Comparison of ENCODE assay signal across 8 cellular contexts in the genomic region with DNA sequence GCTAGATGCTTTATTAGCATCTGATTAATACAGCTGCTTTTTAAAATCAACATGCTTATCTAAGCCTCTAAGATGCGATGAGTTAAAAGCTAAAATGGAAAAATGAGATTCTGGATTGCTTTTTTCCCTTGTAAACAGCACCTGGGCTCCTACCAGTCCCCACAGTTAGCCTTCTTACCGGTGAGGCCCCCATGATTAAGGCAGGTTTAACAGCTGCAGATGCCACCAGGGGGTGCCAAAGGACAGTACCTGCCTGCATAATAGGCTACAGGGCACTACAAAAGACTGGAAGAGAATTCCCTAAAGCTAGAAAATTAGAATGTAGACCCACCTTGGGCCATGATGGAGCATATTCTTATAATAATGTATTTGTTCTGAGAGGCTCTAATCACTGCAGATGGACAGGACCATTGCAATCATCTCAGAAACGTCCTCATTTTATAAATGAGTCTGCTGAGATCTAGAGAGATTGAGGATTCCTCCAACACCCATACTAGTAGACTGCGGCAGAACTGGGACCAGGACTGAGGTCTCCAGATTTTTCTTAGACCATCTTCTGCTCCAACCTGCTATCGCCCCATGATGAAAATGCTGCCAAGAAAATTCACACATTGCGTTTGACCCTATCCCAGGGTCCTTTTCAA.
DNase-seq lines count a peak whose midpoint lies in the region; ATAC-seq and TF ChIP-seq lines count a peak whose summit lies in the region.

No MANE protein-coding gene starts in this region.

- DNase-seq in DMS 273 (lab: John Stamatoyannopoulos, UW; ENCODE audit: unreplicated experiment) (peak; percentile 84), HK-2 (ENCODE audit: unreplicated experiment) (peak; percentile 70), OCI-M1 (lab: John Stamatoyannopoulos, UW) (peak; percentile 87), fibroblast of pulmonary artery (ENCODE audit: low read depth) (peak; percentile 68), omental fat pad (ENCODE audit: low spot score) (peak; percentile 49), upper lobe of left lung (peak in 1 of 2 donors; percentile 61)
- DNase-seq in activated T-cell treated with anti-CD3 and anti-CD28 coated beads, Interleukin-2, amount 50 U/mL, for 1 hour, result peak; percentile 43

- TF ChIP-seq POLR2A in upper lobe of left lung (IDR thresholded peaks at IDR 0.05), result no peak

- WGBS in upper lobe of left lung, 2 donors, result 60 to 64% methylated on average over 6 of the region's 6 CpGs

- H3K9me3 ChIP-seq in upper lobe of left lung, result no peaks in the 10 kb centered on the region

- H3K27me3 ChIP-seq in upper lobe of left lung, result no peaks in the 10 kb centered on the region

- H3K27ac ChIP-seq in upper lobe of left lung, result no peak overlapping the region

- H3K36me3 ChIP-seq in upper lobe of left lung, result no peaks in the 10 kb centered on the region

- H3K4me3 ChIP-seq in fibroblast of pulmonary artery (replicated peaks; ENCODE audit: low read depth, low read length) (no peak overlapping the region), upper lobe of left lung (no peak overlapping the region)

- TF ChIP-seq CTCF in fibroblast of pulmonary artery (IDR thresholded peaks at IDR 0.05; ENCODE audit: low read length, missing control alignments) (peak; percentile 83), omental fat pad (IDR thresholded peaks at IDR 0.05) (no peak), upper lobe of left lung (IDR thresholded peaks at IDR 0.05) (peak in 5 of 6 experiments; percentile 40 to 63 (median 46))

- peaks cover 0 to 8% (median 3%) of the 10 kb centered on the region in 4 donors for H3K4me1 ChIP-seq in upper lobe of left lung

- ATAC-seq in GM19455 (IDR thresholded peaks at IDR 0.05; ENCODE audit: unreplicated experiment) (peak; percentile 89), omental fat pad (ENCODE audit: low FRiP score) (no peak), upper lobe of left lung (ENCODE audit: low FRiP score in 2 of 2) (peak in 1 of 2 donors; percentile 68)

- no peak for TF ChIP-seq EP300 in upper lobe of left lung (IDR thresholded peaks at IDR 0.05)

Comparison
In these comparisons a context has a peak if more than half of its experiments do, and no peak if none do; other contexts are left out.
1. CTCF ChIP-seq: peak in fibroblast of pulmonary artery (single experiment) and upper lobe of left lung (5 of 6); none in omental fat pad (0 of 3).